In genomic region chr1:117215733-117216462, GRCh38 we compare ENCODE assay signal across 21 cellular contexts. TPM values are rescaled to one million over a fixed set of nuclear protein-coding genes. Genes with fewer than 3 reads are reported as not detected.
"Had no signal": no experiment of that assay in that cellular context is flagged by ENCODE, and none has a peak within 500 bp of the region (broad histone marks: within the 10 kb centered on the region; RNA-seq: fewer than 3 reads in every experiment).

No MANE protein-coding gene starts in this region.

- H3K79me2 ChIP-seq: hepatocyte had no signal

- H3K4me1 ChIP-seq: prostate gland, sigmoid colon, testis had no signal

- H3K4me2 ChIP-seq: hepatocyte had no signal

- H3K27ac ChIP-seq: epithelial cell of prostate, hepatocyte, prostate gland, sigmoid colon, testis had no signal

- H3K27me3 ChIP-seq: hepatocyte, sigmoid colon, testis had no signal

- ATAC-seq: activated CD8-positive, alpha-beta T cell treated with anti-CD3 and anti-CD28 coated beads, Interleukin-2, amount 10 ng/mL, durations not matched to agents 7 days and 5 days; left lobe of liver; stimulated activated naive CD8-positive, alpha-beta T cell treated with anti-CD3 and anti-CD28 coated beads, Interleukin-15, amount 100 ng/mL, for 72 hours had no signal

- H3K36me3 ChIP-seq: prostate gland, sigmoid colon had no signal

- H3K9me3 ChIP-seq: prostate gland, sigmoid colon, testis had no signal

- H3K4me1 Mint-ChIP-seq: activated B cell treated with CpG ODN at 0.5 μM for 24 hours; activated naive CD8-positive, alpha-beta T cell treated with anti-CD3 and anti-CD28 coated beads for 36 hours; nephron; stimulated activated naive CD8-positive, alpha-beta T cell treated with anti-CD3 and anti-CD28 coated beads, Interleukin-15, amount 100 ng/mL, for 72 hours had no signal

- H3K4me3 ChIP-seq: hepatocyte, prostate gland, sigmoid colon, testis had no signal

- H3K4me3 Mint-ChIP-seq: activated B cell treated with CpG ODN at 0.5 μM for 24 hours; activated CD8-positive, alpha-beta T cell treated with anti-CD3 and anti-CD28 coated beads, Interleukin-2, amount 10 ng/mL, durations not matched to agents 7 days and 5 days; activated naive CD8-positive, alpha-beta T cell treated with anti-CD3 and anti-CD28 coated beads for 36 hours; nephron; stimulated activated naive CD8-positive, alpha-beta T cell treated with anti-CD3 and anti-CD28 coated beads, Interleukin-15, amount 100 ng/mL, for 72 hours; T-helper 2 cell treated with Interferon-gamma antibody and Interleukin-4, amounts not matched to agents 5 μg/mL and 100 μg/mL, for 36 hours had no signal

- H3K27ac Mint-ChIP-seq: activated B cell treated with CpG ODN at 0.5 μM for 24 hours; activated CD8-positive, alpha-beta T cell treated with anti-CD3 and anti-CD28 coated beads, Interleukin-2, amount 10 ng/mL, durations not matched to agents 7 days and 5 days; activated naive CD8-positive, alpha-beta T cell treated with anti-CD3 and anti-CD28 coated beads for 36 hours; nephron; stimulated activated naive CD8-positive, alpha-beta T cell treated with anti-CD3 and anti-CD28 coated beads, Interleukin-15, amount 100 ng/mL, for 72 hours; T-helper 2 cell treated with Interferon-gamma antibody and Interleukin-4, amounts not matched to agents 5 μg/mL and 100 μg/mL, for 36 hours had no signal

- DNase-seq: activated B cell treated with CpG ODN at 0.5 μM for 24 hours; activated CD4-positive, alpha-beta T cell treated with anti-CD3 and anti-CD28 coated beads for 48 hours; activated CD8-positive, alpha-beta memory T cell treated with anti-CD3 and anti-CD28 coated beads, Interleukin-2, amount 50 U/mL, for 4 hours; activated CD8-positive, alpha-beta T cell treated with anti-CD3 and anti-CD28 coated beads, Interleukin-2, amount 10 ng/mL, durations not matched to agents 7 days and 5 days; activated gamma-delta T cell treated with Interleukin-2 at 50 U/mL for 16 hours; activated naive CD8-positive, alpha-beta T cell treated with anti-CD3 and anti-CD28 coated beads for 36 hours; activated T-cell treated with anti-CD3 and anti-CD28 coated beads, Interleukin-2, amount 50 U/mL, for 48 hours; dermis blood vessel endothelial cell; islet precursor cell; occipital lobe; sigmoid colon; stimulated activated CD4-positive, alpha-beta T cell treated with anti-CD3 and anti-CD28 coated beads, Interleukin-1b, Interleukin-23, amount 100 ng/mL, for 48 hours; stimulated activated naive CD8-positive, alpha-beta T cell treated with anti-CD3 and anti-CD28 coated beads, Interleukin-15, amount 100 ng/mL, for 72 hours; testis had no signal

- H2AFZ ChIP-seq: hepatocyte had no signal

RNA-seq across cellular contexts. Expression of gene VTCN1, which starts 5.2 kb away (rescaled TPM):
- total RNA-seq: activated B cell treated with CpG ODN at 0.5 μM for 24 hours; activated CD8-positive, alpha-beta T cell treated with anti-CD3 and anti-CD28 coated beads, Interleukin-2, amount 10 ng/mL, durations not matched to agents 7 days and 5 days; activated naive CD8-positive, alpha-beta T cell treated with anti-CD3 and anti-CD28 coated beads for 36 hours; chondrocyte; sigmoid colon had no signal
- polyA plus RNA-seq: sigmoid colon had no signal
